Comparison of ENCODE assay signal across 9 cellular contexts in genomic region chr20:53872081-53872541, GRCh38.
DNase-seq lines count a peak whose midpoint lies in the region; ATAC-seq, FAIRE-seq and TF ChIP-seq lines count a peak whose summit lies in the region.
"Had no signal": no experiment of that assay in that cellular context is flagged by ENCODE, and none has a peak within 500 bp of the region (broad histone marks: within the 10 kb centered on the region; RNA-seq: fewer than 3 reads in every experiment).

No MANE protein-coding gene starts in this region.

- no peaks in the 10 kb centered on the region for H3K9me3 Mint-ChIP-seq in activated naive CD4-positive, alpha-beta T cell treated with anti-CD3 and anti-CD28 coated beads, Interleukin-2, amount 50 U/mL, for 72 hours

- H3K27me3 ChIP-seq in HL-60 (ENCODE audit: insufficient read depth, poor library complexity, severe bottlenecking) (no peaks in the 10 kb centered on the region), lower lobe of right lung (ENCODE audit: low read depth) (no peaks in the 10 kb centered on the region), ovary (no peaks in the 10 kb centered on the region)
- H3K27me3 ChIP-seq: testis had no signal

- no peak overlapping the region for H3K4me3 ChIP-seq in HL-60 (replicated peaks; ENCODE audit: insufficient read depth, low read length)
- no peak overlapping the region for H3K4me3 ChIP-seq in lower lobe of right lung
- no peak overlapping the region for H3K4me3 ChIP-seq in ovary
- H3K4me3 ChIP-seq: testis had no signal

- intact Hi-C loops in lower lobe of right lung (cut with DNase I), result no loop called here
- intact Hi-C loops in ovary (cut with DNase I), result loop anchor here in 2 of 4 donors (5.0 kb wide), 2 partner anchors 215 to 290 kb away; no protein-coding TSS in a partner anchor

- H3K9me3 ChIP-seq in lower lobe of right lung (no peaks in the 10 kb centered on the region), ovary (no peaks in the 10 kb centered on the region)
- H3K9me3 ChIP-seq: testis had no signal

- no peak for TF ChIP-seq CTCF in HL-60 (IDR thresholded peaks at IDR 0.05; ENCODE audit: insufficient read depth, low read length)
- TF ChIP-seq CTCF in lower lobe of right lung (IDR thresholded peaks at IDR 0.05), result no peak
- TF ChIP-seq CTCF in ovary (IDR thresholded peaks at IDR 0.05), result no peak

- peak overlapping the region; percentile 48 to 88 for H3K27ac Mint-ChIP-seq in activated naive CD4-positive, alpha-beta T cell treated with anti-CD3 and anti-CD28 coated beads, Interleukin-2, amount 50 U/mL, for 72 hours

- FAIRE-seq in A204.1 (lab: Jason Lieb, UNC), result peak; percentile 43

- peaks cover 27% of the 10 kb centered on the region for H3K4me1 ChIP-seq in lower lobe of right lung
- peaks cover 4% of the 10 kb centered on the region for H3K4me1 ChIP-seq in ovary (ENCODE audit: insufficient read depth)

- H3K36me3 Mint-ChIP-seq in activated naive CD4-positive, alpha-beta T cell treated with anti-CD3 and anti-CD28 coated beads, Interleukin-2, amount 50 U/mL, for 72 hours, result no peaks in the 10 kb centered on the region

- no peak for TF ChIP-seq EP300 in ovary (IDR thresholded peaks at IDR 0.05)

- DNase-seq in HL-60 (ENCODE audit: low read depth in 1 of 2, low spot score in 1 of 2), result no peak
- DNase-seq in activated naive CD4-positive, alpha-beta T cell treated with anti-CD3 and anti-CD28 coated beads, Interleukin-2, amount 50 U/mL, for 72 hours (ENCODE audit: low spot score in 2 of 2), result no peak
- no peak for DNase-seq in lower lobe of right lung
- no peak for DNase-seq in RKO (ENCODE audit: low spot score)
- no peak for DNase-seq in GM03348 (ENCODE audit: low spot score)
- DNase-seq in ovary, result no peak
- DNase-seq: testis had no signal

- H3K36me3 ChIP-seq in lower lobe of right lung (no peaks in the 10 kb centered on the region), ovary (no peaks in the 10 kb centered on the region)

- TF ChIP-seq POLR2A in ovary (IDR thresholded peaks at IDR 0.05), result no peak

- peak overlapping the region; percentile 4; the same call in 1 of the 2 replicates for H3K27ac ChIP-seq in HL-60 (replicated peaks)
- peak overlapping the region; percentile 0 for H3K27ac ChIP-seq in lower lobe of right lung
- H3K27ac ChIP-seq in ovary, result no peak overlapping the region
- H3K27ac ChIP-seq: testis had no signal

- ATAC-seq in activated naive CD4-positive, alpha-beta T cell treated with anti-CD3 and anti-CD28 coated beads, Interleukin-2, amount 50 U/mL, for 72 hours, result no peak
- ATAC-seq in lower lobe of right lung (no peak), GM19035 (IDR thresholded peaks at IDR 0.05; ENCODE audit: unreplicated experiment) (no peak)

- WGBS in ovary, 3 donors, result 15 to 37% (median 16%) methylated on average over 2 of the region's 2 CpGs

Comparison
In these comparisons a context has a peak if more than half of its experiments do, and no peak if none do; other contexts are left out.
1. H3K27ac ChIP-seq: peak in HL-60 (single experiment) and lower lobe of right lung (single experiment); none in ovary (0 of 2).